Comparison of ENCODE assay signal across 8 cellular contexts in genomic region chr3:124878561-124879394, GRCh38. TPM values are rescaled to one million over a fixed set of nuclear protein-coding genes. Genes with fewer than 3 reads are reported as not detected.
DNase-seq lines count a peak whose midpoint lies in the region; ATAC-seq and TF ChIP-seq lines count a peak whose summit lies in the region.

No MANE protein-coding gene starts in this region.

- H3K9me3 ChIP-seq in gastrocnemius medialis (no peaks in the 10 kb centered on the region), HAP-1 (no peaks in the 10 kb centered on the region)

- ATAC-seq in gastrocnemius medialis (peak; percentile 81 to 88), HG03039 (IDR thresholded peaks at IDR 0.05; ENCODE audit: unreplicated experiment) (no peak), GM21529 (IDR thresholded peaks at IDR 0.05; ENCODE audit: unreplicated experiment) (no peak)

- H3K4me1 ChIP-seq in gastrocnemius medialis (peaks cover 21 to 27% of the 10 kb centered on the region in 2 donors), HAP-1 (peaks cover 13% of the 10 kb centered on the region)

- TF ChIP-seq POLR2A in gastrocnemius medialis (IDR thresholded peaks at IDR 0.05) = no peak

- H3K4me3 ChIP-seq in HFF-Myc (replicated peaks; ENCODE audit: low read depth, low read length) (no peak overlapping the region), foreskin fibroblast (ENCODE audit: low read depth in 1 of 2, low read length in 2 of 2) (no peak overlapping the region), gastrocnemius medialis (no peak overlapping the region), HAP-1 (no peak overlapping the region)

- intact Hi-C loops in gastrocnemius medialis (cut with DNase I; ENCODE audit: low total_unique reads) = no loop called here

- TF ChIP-seq CTCF in 22Rv1 (IDR thresholded peaks at IDR 0.05) (no peak), HFF-Myc (IDR thresholded peaks at IDR 0.05; ENCODE audit: low read depth, low read length, missing control alignments) (no peak), foreskin fibroblast (IDR thresholded peaks at IDR 0.05; ENCODE audit: low read depth, low read length) (no peak), gastrocnemius medialis (IDR thresholded peaks at IDR 0.05 in 4 of 5, conservative IDR thresholded peaks at IDR 0.05 in 1 of 5) (no peak)

- H3K27me3 ChIP-seq in gastrocnemius medialis = no peaks in the 10 kb centered on the region
- no peaks in the 10 kb centered on the region for H3K27me3 ChIP-seq in HAP-1 (ENCODE audit: low read depth)

- H3K36me3 ChIP-seq in gastrocnemius medialis = no peaks in the 10 kb centered on the region
- no peaks in the 10 kb centered on the region for H3K36me3 ChIP-seq in HAP-1 (replicated peaks)

- DNase-seq in HFF-Myc (ENCODE audit: extremely low read depth, low read depth) = peak; percentile 93
- DNase-seq in UCSD-AML1 (lab: John Stamatoyannopoulos, UW; ENCODE audit: unreplicated experiment) = peak; percentile 66
- peak; percentile 98 for DNase-seq in foreskin fibroblast
- peak; percentile 30 to 46 for DNase-seq in gastrocnemius medialis
- no peak for DNase-seq in HAP-1 (ENCODE audit: low spot score in 2 of 2)

- H3K27ac ChIP-seq in 22Rv1 (peak overlapping the region; percentile 76), gastrocnemius medialis (peak overlapping the region; percentile 41 to 67 (median 52))

- in situ Hi-C loops in gastrocnemius medialis (cut with MboI; ENCODE audit: low sequenced_read_pairs in 4 of 4) (no loop called here), HAP-1 (cut with MboI; ENCODE audit: low sequenced_read_pairs) (no loop called here)

RNA-seq across cellular contexts. Expression of gene ITGB5, which starts 8.4 kb away (rescaled TPM):
- 100 to 1,000 TPM in 1 of 4 donors, 10 to 100 TPM in 3; 35.2 to 101 (median 71.3) TPM for total RNA-seq in gastrocnemius medialis

RNA-seq across cellular contexts. Expression of gene MUC13, which starts 55.8 kb away (rescaled TPM):
- total RNA-seq in gastrocnemius medialis = 1 to 10 TPM in 1 of 4 donors, not detected in 3; 1.7 TPM

Comparison
In these comparisons a context has a peak if more than half of its experiments do, and no peak if none do; other contexts are left out.
1. DNase-seq: peak in HFF-Myc (single experiment), UCSD-AML1 (single experiment), foreskin fibroblast (2 of 2) and gastrocnemius medialis (2 of 2); none in HAP-1 (0 of 2).
2. ATAC-seq: peak in gastrocnemius medialis (2 of 2); none in HG03039 (single experiment) and GM21529 (single experiment).